Comparison of ENCODE assay signal across 21 cellular contexts in genomic region chr1:84675106-84675505, GRCh38.
"Had no signal": no experiment of that assay in that cellular context is flagged by ENCODE, and none has a peak within 500 bp of the region (broad histone marks: within the 10 kb centered on the region; RNA-seq: fewer than 3 reads in every experiment).

No MANE protein-coding gene starts in this region.

- H3K9me3 ChIP-seq: left lung, psoas muscle, sigmoid colon, upper lobe of left lung had no signal

- H3K4me1 ChIP-seq: left lung, psoas muscle, sigmoid colon had no signal

- ATAC-seq: left lung; psoas muscle; stimulated activated naive CD8-positive, alpha-beta T cell treated with anti-CD3 and anti-CD28 coated beads, Interleukin-15, Interleukin-2, amounts not matched to agents 100 U/mL and 50 U/mL, for 24 hours had no signal

- H3K27ac Mint-ChIP-seq: activated naive CD4-positive, alpha-beta T cell treated with anti-CD3 and anti-CD28 coated beads, Interleukin-2, amount 10 ng/mL, durations not matched to agents 7 days and 5 days; activated T-helper 2 cell treated with anti-CD3 and anti-CD28 coated beads, Interferon-gamma antibody, Interleukin-2, Interleukin-4, amounts not matched to agents 10 μg/mL and 5 μg/mL and 100 μg/mL, durations not matched to agents 14 hours and 24 hours and 36 hours; memory B cell; nephron had no signal

- H3K27ac ChIP-seq: coronary artery, left lung, psoas muscle, sigmoid colon, upper lobe of left lung had no signal

- DNase-seq: activated CD4-positive, alpha-beta T cell treated with anti-CD3 and anti-CD28 coated beads, Interleukin-2, amount 50 U/mL, for 1 hour; activated CD4-positive, CD25-positive, alpha-beta regulatory T cell; activated naive CD4-positive, alpha-beta T cell treated with anti-CD3 and anti-CD28 coated beads, Interleukin-2, amount 10 ng/mL, durations not matched to agents 7 days and 5 days; activated T-cell treated with anti-CD3 and anti-CD28 coated beads for 4 hours; central memory CD4-positive, alpha-beta T cell; effector CD4-positive, alpha-beta T cell; hippocampal formation; immature natural killer cell; left lung; occipital lobe; psoas muscle; sigmoid colon; stimulated activated CD4-positive, alpha-beta T cell treated with anti-CD3 and anti-CD28 coated beads, Interleukin-12 subunit alpha, Interleukin-12 subunit beta, amount 100 ng/mL, for 4 hours; stimulated activated CD4-positive, alpha-beta T cell treated with anti-CD3 and anti-CD28 coated beads, Interleukin-2, amount 100 ng/mL, for 48 hours; stimulated activated naive CD8-positive, alpha-beta T cell treated with anti-CD3 and anti-CD28 coated beads, Interleukin-15, Interleukin-2, amounts not matched to agents 100 U/mL and 50 U/mL, for 24 hours; T-helper 2 cell; upper lobe of left lung had no signal

- H3K9me3 Mint-ChIP-seq: activated naive CD4-positive, alpha-beta T cell treated with anti-CD3 and anti-CD28 coated beads, Interleukin-2, amount 10 ng/mL, durations not matched to agents 7 days and 5 days; activated T-helper 2 cell treated with anti-CD3 and anti-CD28 coated beads, Interferon-gamma antibody, Interleukin-2, Interleukin-4, amounts not matched to agents 10 μg/mL and 5 μg/mL and 100 μg/mL, durations not matched to agents 14 hours and 24 hours and 36 hours; immature natural killer cell; memory B cell; nephron had no signal

- H3K27me3 ChIP-seq: left lung, sigmoid colon, upper lobe of left lung had no signal

- H3K4me3 Mint-ChIP-seq: activated naive CD4-positive, alpha-beta T cell treated with anti-CD3 and anti-CD28 coated beads, Interleukin-2, amount 10 ng/mL, durations not matched to agents 7 days and 5 days; immature natural killer cell; memory B cell; nephron had no signal

- H3K27me3 Mint-ChIP-seq: activated naive CD4-positive, alpha-beta T cell treated with anti-CD3 and anti-CD28 coated beads, Interleukin-2, amount 10 ng/mL, durations not matched to agents 7 days and 5 days; memory B cell had no signal
